In genomic region chr14:95355422-95355821, GRCh38 we compare ENCODE assay signal across 20 cellular contexts.
"Had no signal": no experiment of that assay in that cellular context is flagged by ENCODE, and none has a peak within 500 bp of the region (broad histone marks: within the 10 kb centered on the region; RNA-seq: fewer than 3 reads in every experiment).

No MANE protein-coding gene starts in this region.

- H3K4me1 ChIP-seq: parathyroid adenoma, psoas muscle, vagina had no signal

- DNase-seq: activated CD4-positive, alpha-beta T cell treated with anti-CD3 and anti-CD28 coated beads for 4 hours; activated CD4-positive, alpha-beta T cell treated with anti-CD3 and anti-CD28 coated beads, Interleukin-2, amount 50 U/mL, for 4 hours; activated naive CD4-positive, alpha-beta T cell; activated T-cell treated with anti-CD3 and anti-CD28 coated beads for 4 hours; activated T-cell treated with anti-CD3 and anti-CD28 coated beads, Interleukin-2, amount 50 U/mL, for 72 hours; dorsolateral prefrontal cortex; effector memory CD4-positive, alpha-beta T cell; kidney glomerular epithelial cell; midbrain; naive thymus-derived CD8-positive, alpha-beta T cell; nucleus accumbens; psoas muscle; spleen; stimulated activated naive CD4-positive, alpha-beta T cell treated with Interleukin-2 at 50 U/mL for 16 hours; trophoblast cell had no signal

- H3K27ac ChIP-seq: coronary artery, parathyroid adenoma, psoas muscle, spleen, vagina, VCaP had no signal

- H3K9me3 ChIP-seq: psoas muscle had no signal

- ATAC-seq: activated naive CD4-positive, alpha-beta T cell treated with anti-CD3 and anti-CD28 coated beads, Interleukin-2, amount 50 U/mL, for 72 hours; activated T-cell treated with anti-CD3 and anti-CD28 coated beads, Interleukin-2, amount 50 U/mL, for 72 hours; naive thymus-derived CD8-positive, alpha-beta T cell; psoas muscle had no signal

- H3K36me3 ChIP-seq: spleen, vagina had no signal

- H3K4me3 ChIP-seq: coronary artery, dorsolateral prefrontal cortex, psoas muscle, spleen, vagina had no signal

- H3K27me3 ChIP-seq: vagina had no signal
